8 cellular contexts compared by ENCODE assay signal in the genomic region with DNA sequence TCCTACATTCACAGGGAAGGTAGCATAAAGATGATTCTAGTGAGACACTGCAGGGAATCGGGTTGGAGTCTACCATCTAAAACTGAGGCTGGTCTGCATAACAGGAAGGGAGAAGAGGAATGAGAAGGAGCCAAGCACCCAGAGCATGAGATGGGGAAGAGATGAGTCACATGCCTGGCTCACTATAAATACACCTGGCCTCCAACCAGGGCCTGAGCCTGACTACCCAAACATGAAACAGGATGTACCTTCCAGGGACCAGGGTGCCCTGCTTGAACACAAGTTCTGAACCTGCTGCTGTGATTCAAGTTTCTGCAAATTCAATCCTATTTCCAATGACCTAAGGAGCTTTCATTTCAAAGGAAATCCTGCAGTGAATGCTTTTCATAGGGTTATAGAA. TPM values are rescaled to one million over a fixed set of nuclear protein-coding genes. Genes with fewer than 3 reads are reported as not detected.
DNase-seq lines count a peak whose midpoint lies in the region; ATAC-seq lines count a peak whose summit lies in the region.

No MANE protein-coding gene starts in this region.

- no peak overlapping the region for H3K23ac ChIP-seq in mesendoderm (ENCODE audit: low read length)

- no peaks in the 10 kb centered on the region for H3K27me3 ChIP-seq in mesendoderm (ENCODE audit: insufficient read depth, low read length, poor library complexity)

- no peaks in the 10 kb centered on the region for H3K79me2 ChIP-seq in mesendoderm (ENCODE audit: control insufficient read depth, insufficient read depth, low read length)

- in situ Hi-C loops in KBM-7 (cut with MboI; ENCODE audit: low pct_unique_long_range_greater_than_20kb, low sequenced_read_pairs): no loop called here

- WGBS in mesendoderm (ENCODE audit: extremely low coverage, insufficient coverage, low lambda C conversion rate): no CpG with 5 or more reads among the region's 1 CpG

- DNase-seq in SHP77 treated with DMSO at 0.1 percent for 48 hours (lab: John Stamatoyannopoulos, UW) (peak; percentile 14), mesendoderm (peak; percentile 7), DMS79 treated with DMSO at 0.1 percent for 48 hours (lab: John Stamatoyannopoulos, UW) (no peak), KBM-7 (no peak), NCI-H524 treated with DMSO at 0.1 percent for 48 hours (lab: John Stamatoyannopoulos, UW) (no peak)
- DNase-seq in activated CD8-positive, alpha-beta memory T cell treated with anti-CD3 and anti-CD28 coated beads for 24 hours: no peak

- no peak overlapping the region for H2BK5ac ChIP-seq in mesendoderm (ENCODE audit: low read length)

- no peak overlapping the region for H3K18ac ChIP-seq in mesendoderm (ENCODE audit: low read length)

- H3K4ac ChIP-seq in mesendoderm (ENCODE audit: low read depth, low read length): no peak overlapping the region

- H4K8ac ChIP-seq in mesendoderm (ENCODE audit: low read depth, low read length): no peak overlapping the region

- no peak overlapping the region for H4K5ac ChIP-seq in mesendoderm (ENCODE audit: low read length)

- no peak overlapping the region for H3K56ac ChIP-seq in mesendoderm (ENCODE audit: low read length)

- no peak overlapping the region for H2BK120ac ChIP-seq in mesendoderm (ENCODE audit: low read depth, low read length)

- no peaks in the 10 kb centered on the region for H3K79me1 ChIP-seq in mesendoderm (ENCODE audit: low read length)

- H2BK15ac ChIP-seq in mesendoderm (replicated peaks; ENCODE audit: low read depth): no peak overlapping the region

- H3K4me2 ChIP-seq in mesendoderm (ENCODE audit: low read length): no peak overlapping the region

- H3K4me3 ChIP-seq in mesendoderm (ENCODE audit: low read length): no peak overlapping the region

- H3K27ac ChIP-seq in mesendoderm (ENCODE audit: low read depth, low read length): no peak overlapping the region

- H3K36me3 ChIP-seq in mesendoderm (ENCODE audit: control insufficient read depth, insufficient read depth, low read length): no peaks in the 10 kb centered on the region

- no peak overlapping the region for H3K9ac ChIP-seq in mesendoderm (ENCODE audit: low read length)

- peak; percentile 55 for ATAC-seq in GM19043 (IDR thresholded peaks at IDR 0.05; ENCODE audit: low read depth, unreplicated experiment)
- peak; percentile 76 for ATAC-seq in HG02870 (IDR thresholded peaks at IDR 0.05; ENCODE audit: unreplicated experiment)

- H2AK5ac ChIP-seq in mesendoderm (ENCODE audit: low read length): no peak overlapping the region

- H3K4me1 ChIP-seq in mesendoderm (ENCODE audit: control insufficient read depth, low read depth, low read length): peaks cover 2% of the 10 kb centered on the region

RNA-seq across cellular contexts. Expression of a gene that starts 24.9 kb away (rescaled TPM):
- 3.3 TPM for polyA plus RNA-seq in mesendoderm (2013, experiment 1 of 2)
- 3.6 TPM for polyA plus RNA-seq in mesendoderm (2013, experiment 2 of 2)

Comparison
In these comparisons a context has a peak if more than half of its experiments do, and no peak if none do; other contexts are left out.
1. DNase-seq: peak in SHP77 treated with DMSO at 0.1 percent for 48 hours (single experiment) and mesendoderm (single experiment); none in DMS79 treated with DMSO at 0.1 percent for 48 hours (single experiment), KBM-7 (single experiment), activated CD8-positive, alpha-beta memory T cell treated with anti-CD3 and anti-CD28 coated beads for 24 hours (single experiment) and NCI-H524 treated with DMSO at 0.1 percent for 48 hours (single experiment).